30 cellular contexts compared by ENCODE assay signal in the genomic region with DNA sequence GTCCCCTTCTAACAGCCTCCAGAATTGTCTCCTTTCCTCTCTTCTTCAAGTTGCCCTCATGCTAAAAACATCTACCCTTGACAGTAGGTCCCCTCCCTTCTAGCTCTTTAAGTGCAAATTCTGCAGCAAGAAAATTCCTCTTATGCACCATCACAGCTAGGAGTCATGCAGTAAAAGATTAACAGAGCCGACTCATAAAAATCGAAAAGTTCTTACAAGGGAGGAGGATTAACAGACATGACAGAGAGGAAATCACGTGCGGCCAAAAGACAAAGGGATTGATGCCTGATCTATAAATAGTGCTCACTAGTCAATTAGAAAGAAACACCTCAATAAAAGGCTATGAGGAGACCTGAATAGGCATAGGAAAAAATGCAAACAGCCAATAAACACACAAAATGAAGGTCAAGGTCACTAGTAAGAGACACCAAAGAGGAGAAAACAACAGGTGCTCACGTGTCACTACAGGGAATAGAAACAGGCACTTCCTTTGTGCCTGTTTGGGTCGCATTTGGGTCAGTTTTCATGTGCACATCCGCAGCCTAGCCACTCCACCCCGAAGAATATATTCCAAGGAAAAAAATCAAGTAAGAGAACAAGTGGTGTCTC. TPM values are rescaled to one million over a fixed set of nuclear protein-coding genes. Genes with fewer than 3 reads are reported as not detected.
DNase-seq lines count a peak whose midpoint lies in the region; ATAC-seq and TF ChIP-seq lines count a peak whose summit lies in the region.
"Had no signal": no experiment of that assay in that cellular context is flagged by ENCODE, and none has a peak within 500 bp of the region (broad histone marks: within the 10 kb centered on the region; RNA-seq: fewer than 3 reads in every experiment).

No MANE protein-coding gene starts in this region.

- no peak for ATAC-seq in naive thymus-derived CD8-positive, alpha-beta T cell
- ATAC-seq in HG03025 (IDR thresholded peaks at IDR 0.05; ENCODE audit: low FRiP score, unreplicated experiment) (no peak), GM21526 (IDR thresholded peaks at IDR 0.05; ENCODE audit: low FRiP score, unreplicated experiment) (no peak)
- ATAC-seq: activated CD8-positive, alpha-beta memory T cell treated with anti-CD3 and anti-CD28 coated beads, Interleukin-2, amount 10 ng/mL, durations not matched to agents 7 days and 5 days; activated T-cell treated with anti-CD3 and anti-CD28 coated beads, Interleukin-2, amount 50 U/mL, for 72 hours; gastroesophageal sphincter had no signal

- H3K4me1 Mint-ChIP-seq in nephron, result peaks cover 9% of the 10 kb centered on the region
- H3K4me1 Mint-ChIP-seq in naive thymus-derived CD8-positive, alpha-beta T cell, result no peaks in the 10 kb centered on the region
- H3K4me1 Mint-ChIP-seq: activated CD8-positive, alpha-beta memory T cell treated with anti-CD3 and anti-CD28 coated beads, Interleukin-2, amount 10 ng/mL, durations not matched to agents 7 days and 5 days; activated naive CD4-positive, alpha-beta T cell treated with anti-CD3 and anti-CD28 coated beads, Interleukin-2, amount 10 ng/mL, durations not matched to agents 7 days and 5 days had no signal

- H3K4me3 ChIP-seq in AG09309 (ENCODE audit: control insufficient read depth, low read depth, low read length) (no peak overlapping the region), fibroblast of villous mesenchyme (ENCODE audit: low read depth, low read length) (no peak overlapping the region)
- H3K4me3 ChIP-seq: esophagus squamous epithelium, gastroesophageal sphincter, Peyer's patch, right atrium auricular region, vagina had no signal

- DNase-seq in AG09309 (ENCODE audit: low read depth), result peak; percentile 1
- DNase-seq in HK-2 (ENCODE audit: unreplicated experiment), result peak; percentile 11
- DNase-seq in fibroblast of villous mesenchyme (ENCODE audit: low read depth), result peak; percentile 10
- no peak for DNase-seq in activated effector memory CD4-positive, alpha-beta T cell treated with anti-CD3 and anti-CD28 coated beads, Interleukin-2, amount 50 U/mL, for 16 hours
- no peak for DNase-seq in naive thymus-derived CD8-positive, alpha-beta T cell
- DNase-seq: activated CD4-positive, alpha-beta T cell treated with anti-CD3 and anti-CD28 coated beads for 4 hours; activated CD8-positive, alpha-beta memory T cell treated with anti-CD3 and anti-CD28 coated beads, Interleukin-2, amount 10 ng/mL, durations not matched to agents 7 days and 5 days; activated naive CD4-positive, alpha-beta T cell treated with anti-CD3 and anti-CD28 coated beads, Interleukin-2, amount 10 ng/mL, durations not matched to agents 7 days and 5 days; activated T-cell treated with anti-CD3 and anti-CD28 coated beads, Interleukin-2, amount 50 U/mL, for 72 hours; amygdala; cortex of kidney; DMS153; esophagus squamous epithelium; MV-4-11; NCI-H146; NCI-H2171; NCI-H524 treated with DMSO at 0.1 percent for 48 hours; NK-92 treated with Interleukin-12 subunit alpha and Interleukin-12 subunit beta, amount 100 ng/mL, for 24 hours; nucleus accumbens; Peyer's patch; stimulated activated CD4-positive, alpha-beta T cell treated with anti-CD3 and anti-CD28 coated beads, Interleukin-4, amount 100 ng/mL, for 4 hours; stimulated activated naive CD4-positive, alpha-beta T cell; T-helper 2 cell had no signal

- H3K4me3 Mint-ChIP-seq in nephron, result peak overlapping the region; percentile 0 to 61 (median 17)
- no peak overlapping the region for H3K4me3 Mint-ChIP-seq in naive thymus-derived CD8-positive, alpha-beta T cell
- H3K4me3 Mint-ChIP-seq: activated CD8-positive, alpha-beta memory T cell treated with anti-CD3 and anti-CD28 coated beads, Interleukin-2, amount 10 ng/mL, durations not matched to agents 7 days and 5 days; activated naive CD4-positive, alpha-beta T cell treated with anti-CD3 and anti-CD28 coated beads, Interleukin-2, amount 10 ng/mL, durations not matched to agents 7 days and 5 days; activated T-cell treated with anti-CD3 and anti-CD28 coated beads, Interleukin-2, amount 50 U/mL, for 72 hours had no signal

- H3K27ac Mint-ChIP-seq in nephron, result peak overlapping the region; percentile 92 to 97 (median 93)
- H3K27ac Mint-ChIP-seq in naive thymus-derived CD8-positive, alpha-beta T cell, result peak overlapping the region in 1 of 10 donors; percentile 33
- H3K27ac Mint-ChIP-seq: activated CD8-positive, alpha-beta memory T cell treated with anti-CD3 and anti-CD28 coated beads, Interleukin-2, amount 10 ng/mL, durations not matched to agents 7 days and 5 days; activated naive CD4-positive, alpha-beta T cell treated with anti-CD3 and anti-CD28 coated beads, Interleukin-2, amount 10 ng/mL, durations not matched to agents 7 days and 5 days; activated T-cell treated with anti-CD3 and anti-CD28 coated beads, Interleukin-2, amount 50 U/mL, for 72 hours had no signal

- H3K27me3 Mint-ChIP-seq in nephron (ENCODE audit: low read depth), result peaks cover 33% of the 10 kb centered on the region
- peaks cover 16 to 37% (median 26%) of the 10 kb centered on the region in 5 donors for H3K27me3 Mint-ChIP-seq in naive thymus-derived CD8-positive, alpha-beta T cell

- no peak for TF ChIP-seq CTCF in AG09309 (IDR thresholded peaks at IDR 0.05; ENCODE audit: control insufficient read depth, insufficient read depth, low read depth, low read length, missing control alignments)
- no peak for TF ChIP-seq CTCF in fibroblast of villous mesenchyme (IDR thresholded peaks at IDR 0.05; ENCODE audit: insufficient read depth, low read depth, low read length)
- no peak for TF ChIP-seq CTCF in nephron (IDR thresholded peaks at IDR 0.05; ENCODE audit: unreplicated experiment in 3 of 3)

- POLR2A ChIA-PET in naive thymus-derived CD8-positive, alpha-beta T cell (lab: Charles Lee), result no interaction called here

- no peaks in the 10 kb centered on the region for H3K36me3 Mint-ChIP-seq in nephron (ENCODE audit: low read depth)
- no peaks in the 10 kb centered on the region for H3K36me3 Mint-ChIP-seq in naive thymus-derived CD8-positive, alpha-beta T cell
- H3K36me3 Mint-ChIP-seq: activated CD8-positive, alpha-beta memory T cell treated with anti-CD3 and anti-CD28 coated beads, Interleukin-2, amount 10 ng/mL, durations not matched to agents 7 days and 5 days; activated naive CD4-positive, alpha-beta T cell treated with anti-CD3 and anti-CD28 coated beads, Interleukin-2, amount 10 ng/mL, durations not matched to agents 7 days and 5 days had no signal

- peaks cover 3% of the 10 kb centered on the region for H3K9me3 Mint-ChIP-seq in nephron
- no peaks in the 10 kb centered on the region for H3K9me3 Mint-ChIP-seq in naive thymus-derived CD8-positive, alpha-beta T cell
- H3K9me3 Mint-ChIP-seq: activated naive CD4-positive, alpha-beta T cell treated with anti-CD3 and anti-CD28 coated beads, Interleukin-2, amount 10 ng/mL, durations not matched to agents 7 days and 5 days; activated T-cell treated with anti-CD3 and anti-CD28 coated beads, Interleukin-2, amount 50 U/mL, for 72 hours had no signal

RNA-seq across cellular contexts. Expression of a gene that starts 3.4 kb away (rescaled TPM):
- total RNA-seq in fibroblast of villous mesenchyme, result 2.9 and 3.0 TPM in 2 replicates
- 1 to 10 TPM; 7.7 to 8.5 TPM for total RNA-seq in naive thymus-derived CD8-positive, alpha-beta T cell
- polyA plus RNA-seq in naive thymus-derived CD8-positive, alpha-beta T cell, result 1 to 10 TPM; 3.1 to 4.4 (median 3.5) TPM
- total RNA-seq: myocyte had no signal

Comparison
In these comparisons a context has a peak if more than half of its experiments do, and no peak if none do; other contexts are left out.
1. DNase-seq: peak in AG09309 (single experiment), HK-2 (single experiment) and fibroblast of villous mesenchyme (single experiment); none in activated effector memory CD4-positive, alpha-beta T cell treated with anti-CD3 and anti-CD28 coated beads, Interleukin-2, amount 50 U/mL, for 16 hours (single experiment) and naive thymus-derived CD8-positive, alpha-beta T cell (0 of 10).
2. H3K4me3 Mint-ChIP-seq: peak in nephron (3 of 3); none in naive thymus-derived CD8-positive, alpha-beta T cell (0 of 10).